ENCODE assay signal across 29 cellular contexts in genomic region chr5:67984546-67984945, GRCh38.
"Had no signal": no experiment of that assay in that cellular context is flagged by ENCODE, and none has a peak within 500 bp of the region (broad histone marks: within the 10 kb centered on the region; RNA-seq: fewer than 3 reads in every experiment).

No MANE protein-coding gene starts in this region.

- H3K4me3 Mint-ChIP-seq: activated CD4-positive, alpha-beta memory T cell treated with anti-CD3 and anti-CD28 coated beads, Interleukin-2, amount 10 ng/mL, durations not matched to agents 7 days and 5 days; activated CD4-positive, alpha-beta T cell treated with anti-CD3 and anti-CD28 coated beads, Interleukin-2, amount 10 ng/mL, durations not matched to agents 7 days and 5 days; activated naive CD4-positive, alpha-beta T cell treated with anti-CD3 and anti-CD28 coated beads, Interleukin-2, amount 10 ng/mL, durations not matched to agents 7 days and 5 days; activated naive CD8-positive, alpha-beta T cell; activated T-cell treated with anti-CD3 and anti-CD28 coated beads, Interleukin-2, amount 50 U/mL, for 24 hours; activated T-cell treated with anti-CD3 and anti-CD28 coated beads, Interleukin-2, amount 50 U/mL, for 72 hours; central memory CD8-positive, alpha-beta T cell; dendritic cell treated with granulocyte-macrophage colony-stimulating factor and Interleukin-4, amounts not matched to agents 40 ng/mL and 50 ng/mL, for 4 days; endodermal cell; WTC11 had no signal

- H3K36me3 ChIP-seq: brain microvascular endothelial cell had no signal

- H3K9me3 Mint-ChIP-seq: activated CD4-positive, alpha-beta memory T cell treated with anti-CD3 and anti-CD28 coated beads, Interleukin-2, amount 10 ng/mL, durations not matched to agents 7 days and 5 days; activated CD4-positive, alpha-beta T cell treated with anti-CD3 and anti-CD28 coated beads, Interleukin-2, amount 10 ng/mL, durations not matched to agents 7 days and 5 days; activated naive CD4-positive, alpha-beta T cell treated with anti-CD3 and anti-CD28 coated beads, Interleukin-2, amount 10 ng/mL, durations not matched to agents 7 days and 5 days; activated T-cell treated with anti-CD3 and anti-CD28 coated beads, Interleukin-2, amount 50 U/mL, for 24 hours; activated T-cell treated with anti-CD3 and anti-CD28 coated beads, Interleukin-2, amount 50 U/mL, for 72 hours; central memory CD8-positive, alpha-beta T cell; dendritic cell treated with granulocyte-macrophage colony-stimulating factor and Interleukin-4, amounts not matched to agents 40 ng/mL and 50 ng/mL, for 4 days had no signal

- H3K4me3 ChIP-seq: coronary artery, dorsolateral prefrontal cortex had no signal

- H3K27me3 Mint-ChIP-seq: activated CD4-positive, alpha-beta memory T cell treated with anti-CD3 and anti-CD28 coated beads, Interleukin-2, amount 10 ng/mL, durations not matched to agents 7 days and 5 days; activated CD4-positive, alpha-beta T cell treated with anti-CD3 and anti-CD28 coated beads, Interleukin-2, amount 10 ng/mL, durations not matched to agents 7 days and 5 days; activated naive CD4-positive, alpha-beta T cell treated with anti-CD3 and anti-CD28 coated beads, Interleukin-2, amount 10 ng/mL, durations not matched to agents 7 days and 5 days; activated naive CD8-positive, alpha-beta T cell; central memory CD8-positive, alpha-beta T cell; dendritic cell treated with granulocyte-macrophage colony-stimulating factor and Interleukin-4, amounts not matched to agents 40 ng/mL and 50 ng/mL, for 4 days had no signal

- H3K4me1 Mint-ChIP-seq: activated CD4-positive, alpha-beta memory T cell treated with anti-CD3 and anti-CD28 coated beads, Interleukin-2, amount 10 ng/mL, durations not matched to agents 7 days and 5 days; activated CD4-positive, alpha-beta T cell treated with anti-CD3 and anti-CD28 coated beads, Interleukin-2, amount 10 ng/mL, durations not matched to agents 7 days and 5 days; activated naive CD4-positive, alpha-beta T cell treated with anti-CD3 and anti-CD28 coated beads, Interleukin-2, amount 10 ng/mL, durations not matched to agents 7 days and 5 days; central memory CD8-positive, alpha-beta T cell had no signal

- H3K36me3 Mint-ChIP-seq: activated naive CD4-positive, alpha-beta T cell treated with anti-CD3 and anti-CD28 coated beads, Interleukin-2, amount 10 ng/mL, durations not matched to agents 7 days and 5 days; activated naive CD8-positive, alpha-beta T cell; WTC11 had no signal

- ATAC-seq: activated T-cell treated with anti-CD3 and anti-CD28 coated beads, Interleukin-2, amount 50 U/mL, for 72 hours; esophagus mucosa; WTC11 had no signal

- DNase-seq: activated CD4-positive, alpha-beta memory T cell treated with anti-CD3 and anti-CD28 coated beads, Interleukin-2, amount 10 ng/mL, durations not matched to agents 7 days and 5 days; activated CD4-positive, alpha-beta T cell treated with anti-CD3 and anti-CD28 coated beads for 1 hour; activated CD4-positive, alpha-beta T cell treated with anti-CD3 and anti-CD28 coated beads for 4 hours; activated CD4-positive, alpha-beta T cell treated with anti-CD3 and anti-CD28 coated beads, Interleukin-2, amount 10 ng/mL, durations not matched to agents 7 days and 5 days; activated CD4-positive, alpha-beta T cell treated with anti-CD3 and anti-CD28 coated beads, Interleukin-2, amount 50 U/mL, for 4 hours; activated CD8-positive, alpha-beta memory T cell treated with anti-CD3 and anti-CD28 coated beads, Interleukin-2, amount 50 U/mL, for 48 hours; activated gamma-delta T cell; activated naive CD4-positive, alpha-beta T cell; activated naive CD4-positive, alpha-beta T cell treated with anti-CD3 and anti-CD28 coated beads, Interleukin-2, amount 10 ng/mL, durations not matched to agents 7 days and 5 days; activated T-cell treated with anti-CD3 and anti-CD28 coated beads for 4 hours; activated T-cell treated with anti-CD3 and anti-CD28 coated beads, Interleukin-2, amount 50 U/mL, for 24 hours; activated T-cell treated with anti-CD3 and anti-CD28 coated beads, Interleukin-2, amount 50 U/mL, for 72 hours; amniotic stem cell; anterior cingulate cortex; brain microvascular endothelial cell; dorsolateral prefrontal cortex; effector memory CD4-positive, alpha-beta T cell; endodermal cell; foreskin fibroblast; head of caudate nucleus; T-helper 1 cell; T-helper 2 cell had no signal

- H3K27me3 ChIP-seq: brain microvascular endothelial cell, dorsolateral prefrontal cortex had no signal

- H3K27ac ChIP-seq: brain microvascular endothelial cell, coronary artery, dorsolateral prefrontal cortex, VCaP had no signal

- H3K27ac Mint-ChIP-seq: activated CD4-positive, alpha-beta memory T cell treated with anti-CD3 and anti-CD28 coated beads, Interleukin-2, amount 10 ng/mL, durations not matched to agents 7 days and 5 days; activated CD4-positive, alpha-beta T cell treated with anti-CD3 and anti-CD28 coated beads, Interleukin-2, amount 10 ng/mL, durations not matched to agents 7 days and 5 days; activated naive CD4-positive, alpha-beta T cell treated with anti-CD3 and anti-CD28 coated beads, Interleukin-2, amount 10 ng/mL, durations not matched to agents 7 days and 5 days; activated naive CD8-positive, alpha-beta T cell; activated T-cell treated with anti-CD3 and anti-CD28 coated beads, Interleukin-2, amount 50 U/mL, for 24 hours; activated T-cell treated with anti-CD3 and anti-CD28 coated beads, Interleukin-2, amount 50 U/mL, for 72 hours; endodermal cell; WTC11 had no signal
